ENCODE assay signal across 9 cellular contexts in genomic region chr15:60444289-60444912, GRCh38. TPM values are rescaled to one million over a fixed set of nuclear protein-coding genes. Genes with fewer than 3 reads are reported as not detected.
DNase-seq lines count a peak whose midpoint lies in the region; ATAC-seq and TF ChIP-seq lines count a peak whose summit lies in the region.
"Had no signal": no experiment of that assay in that cellular context is flagged by ENCODE, and none has a peak within 500 bp of the region (broad histone marks: within the 10 kb centered on the region; RNA-seq: fewer than 3 reads in every experiment).

No MANE protein-coding gene starts in this region.

- peak overlapping the region; percentile 44 for H3K27ac ChIP-seq in epithelial cell of prostate
- H3K27ac ChIP-seq in psoas muscle, result no peak overlapping the region

- H3K27me3 ChIP-seq in psoas muscle (ENCODE audit: insufficient read depth in 3 of 3, low read length in 2 of 3), result no peaks in the 10 kb centered on the region

- H3K9me3 ChIP-seq in psoas muscle, result no peaks in the 10 kb centered on the region

- DNase-seq in EL, result peak; percentile 50
- peak; percentile 52 for DNase-seq in NCI-H69 (lab: John Stamatoyannopoulos, UW)
- no peak for DNase-seq in epithelial cell of prostate (ENCODE audit: low read depth, low spot score)
- DNase-seq in psoas muscle, result no peak
- no peak for DNase-seq in effector CD8-positive, alpha-beta T cell (lab: John Stamatoyannopoulos, UW)
- no peak for DNase-seq in H4 (ENCODE audit: low spot score)
- DNase-seq in HK-2 (ENCODE audit: unreplicated experiment), result no peak
- DNase-seq: SHP77 had no signal

- peak; percentile 65 for TF ChIP-seq CTCF in psoas muscle (IDR thresholded peaks at IDR 0.05)

- no peak overlapping the region for H3K4me3 ChIP-seq in psoas muscle

- peak in 2 of 4 donors; percentile 52 to 79 for ATAC-seq in psoas muscle
- no peak for ATAC-seq in GM21576 (IDR thresholded peaks at IDR 0.05; ENCODE audit: unreplicated experiment)

- H3K4me1 ChIP-seq in psoas muscle, result no peaks in the 10 kb centered on the region

- peaks cover 0 to 65% of the 10 kb centered on the region in 2 donors for H3K36me3 ChIP-seq in psoas muscle (ENCODE audit: insufficient read depth in 1 of 2, low read depth in 1 of 2)

- WGBS in psoas muscle, 3 donors, result 83 to 88% (median 85%) methylated on average over 6 of the region's 6 CpGs

- intact Hi-C loops in psoas muscle (cut with DNase I), result loop anchor here in 1 of 2 donors (5.0 kb wide), 1 partner anchor 82 kb away; no protein-coding TSS in a partner anchor

RNA-seq across cellular contexts. Expression of gene ICE2, which starts 34.5 kb away (rescaled TPM):
- total RNA-seq in psoas muscle, result 10 to 100 TPM; 20.0 to 25.9 (median 22.7) TPM
- 10 to 100 TPM in 1 of 3 donors, 1 to 10 TPM in 2; 5.2 to 12.5 (median 6.6) TPM for polyA plus RNA-seq in psoas muscle
- 17.2 and 24.3 TPM in 2 replicates for total RNA-seq in H4 (2014; rRNA removed; shearing (Covaris generic))

RNA-seq across cellular contexts. Expression of gene ANXA2, which starts 46.6 kb away (rescaled TPM):
- 100 to 1,000 TPM; 140 to 522 (median 378) TPM for total RNA-seq in psoas muscle
- 1,000 to 10,000 TPM in 1 of 3 donors, 100 to 1,000 TPM in 2; 320 to 2,117 (median 350) TPM for polyA plus RNA-seq in psoas muscle
- 2,749 and 2,975 TPM in 2 replicates for total RNA-seq in H4 (2014; rRNA removed; shearing (Covaris generic))

Comparison
In these comparisons a context has a peak if more than half of its experiments do, and no peak if none do; other contexts are left out.
1. DNase-seq: peak in EL (single experiment) and NCI-H69 (single experiment); none in epithelial cell of prostate (single experiment), psoas muscle (0 of 2), effector CD8-positive, alpha-beta T cell (single experiment), H4 (single experiment) and HK-2 (single experiment).